1 cellular context compared by ENCODE assay signal in genomic region chr9:126219717-126220116, GRCh38.
TF ChIP-seq lines count a peak whose summit lies in the region.

No MANE protein-coding gene starts in this region.

TF ChIP-seq in GM23338, 12 proteins besides CTCF, POLR2A, EP300 and RAD21 (continued from another document):
- TF ChIP-seq ZNF462 (CRISPR knock-in tag; IDR thresholded peaks at IDR 0.05) = no peak
- no peak for TF ChIP-seq ZNF331 (CRISPR knock-in tag; IDR thresholded peaks at IDR 0.05; ENCODE audit: low read depth)
- TF ChIP-seq NANOG (IDR thresholded peaks at IDR 0.05; ENCODE audit: borderline replicate concordance) = no peak
- TF ChIP-seq JUNB (IDR thresholded peaks at IDR 0.05; ENCODE audit: unreplicated experiment) = no peak
- no peak for TF ChIP-seq ETS1 (IDR thresholded peaks at IDR 0.05)
- TF ChIP-seq EZH2phosphoT487 (IDR thresholded peaks at IDR 0.05; ENCODE audit: unreplicated experiment) = no peak
